ENCODE assay signal across 29 cellular contexts in genomic region chr5:102931085-102931484, GRCh38.
DNase-seq lines count a peak whose midpoint lies in the region; ATAC-seq lines count a peak whose summit lies in the region.
"Had no signal": no experiment of that assay in that cellular context is flagged by ENCODE, and none has a peak within 500 bp of the region (broad histone marks: within the 10 kb centered on the region; RNA-seq: fewer than 3 reads in every experiment).

No MANE protein-coding gene starts in this region.

- H3K36me3 ChIP-seq in aorta (ENCODE audit: control insufficient read depth in 1 of 2, insufficient read depth in 2 of 2, low read length in 1 of 2): peaks cover 0 to 2% of the 10 kb centered on the region in 2 donors
- H3K36me3 ChIP-seq: ovary had no signal

- H3K9me3 Mint-ChIP-seq in activated T-helper 2 cell treated with anti-CD3 and anti-CD28 coated beads, Interferon-gamma antibody, Interleukin-2, Interleukin-4, amounts not matched to agents 10 μg/mL and 5 μg/mL and 100 μg/mL, durations not matched to agents 14 hours and 24 hours and 36 hours: no peaks in the 10 kb centered on the region
- H3K9me3 Mint-ChIP-seq: activated B cell treated with CpG ODN at 0.5 μM for 24 hours; brain; nephron; stimulated activated naive B cell treated with anti-CD40 and anti-IgM and Interleukin-4, amounts not matched to agents 10 μg/mL and 1 μg/mL and 100 μg/mL, for 72 hours had no signal

- peaks cover 5% of the 10 kb centered on the region in 2 donors for H3K4me1 ChIP-seq in aorta (ENCODE audit: control insufficient read depth in 1 of 2, insufficient read depth in 2 of 2, low read length in 2 of 2)
- H3K4me1 ChIP-seq: Caco-2, gastroesophageal sphincter had no signal

- H3K9me3 ChIP-seq in aorta (ENCODE audit: control insufficient read depth, low read length): no peaks in the 10 kb centered on the region
- H3K9me3 ChIP-seq: Caco-2, gastroesophageal sphincter, ovary had no signal

- H3K4me1 Mint-ChIP-seq in activated T-helper 2 cell treated with anti-CD3 and anti-CD28 coated beads, Interferon-gamma antibody, Interleukin-2, Interleukin-4, amounts not matched to agents 10 μg/mL and 5 μg/mL and 100 μg/mL, durations not matched to agents 14 hours and 24 hours and 36 hours (ENCODE audit: low read depth): peaks cover 6% of the 10 kb centered on the region
- H3K4me1 Mint-ChIP-seq: activated B cell treated with CpG ODN at 0.5 μM for 24 hours; stimulated activated naive B cell treated with anti-CD40 and anti-IgM and Interleukin-4, amounts not matched to agents 10 μg/mL and 1 μg/mL and 100 μg/mL, for 72 hours had no signal

- DNase-seq in left cardiac atrium (no peak), left ventricle myocardium superior (no peak), aorta (no peak), NCI-H446 treated with DMSO at 0.1 percent for 48 hours (lab: John Stamatoyannopoulos, UW) (no peak), mesenteric fat pad (ENCODE audit: low spot score) (no peak)
- DNase-seq in activated T-helper 2 cell treated with anti-CD3 and anti-CD28 coated beads, Interferon-gamma antibody, Interleukin-2, Interleukin-4, amounts not matched to agents 10 μg/mL and 5 μg/mL and 100 μg/mL, durations not matched to agents 14 hours and 24 hours and 36 hours (ENCODE audit: low spot score): no peak
- DNase-seq: activated B cell treated with CpG ODN at 0.5 μM for 24 hours; activated CD4-positive, alpha-beta T cell treated with anti-CD3 and anti-CD28 coated beads, Interleukin-2, amount 50 U/mL, for 48 hours; activated naive CD4-positive, alpha-beta T cell treated with Interleukin-2 at 50 U/mL for 16 hours; activated T-cell treated with anti-CD3 and anti-CD28 coated beads, Interleukin-2, amount 50 U/mL, for 48 hours; Caco-2; cerebellar nuclear complex; DMS53; HCEC 1CT; KG1; NCI-H2029; NCI-H526; NK-92 treated with Interleukin-12 subunit alpha and Interleukin-12 subunit beta, amount 100 ng/mL, for 24 hours; ovary; small intestine; stimulated activated naive B cell treated with anti-CD40 and anti-IgM and Interleukin-4, amounts not matched to agents 10 μg/mL and 1 μg/mL and 100 μg/mL, for 72 hours had no signal

- H3K36me3 Mint-ChIP-seq in activated T-helper 2 cell treated with anti-CD3 and anti-CD28 coated beads, Interferon-gamma antibody, Interleukin-2, Interleukin-4, amounts not matched to agents 10 μg/mL and 5 μg/mL and 100 μg/mL, durations not matched to agents 14 hours and 24 hours and 36 hours (ENCODE audit: low read depth): peaks cover 5% of the 10 kb centered on the region

- no peak overlapping the region for H3K4me3 Mint-ChIP-seq in activated T-helper 2 cell treated with anti-CD3 and anti-CD28 coated beads, Interferon-gamma antibody, Interleukin-2, Interleukin-4, amounts not matched to agents 10 μg/mL and 5 μg/mL and 100 μg/mL, durations not matched to agents 14 hours and 24 hours and 36 hours (ENCODE audit: low read depth)
- H3K4me3 Mint-ChIP-seq: activated B cell treated with CpG ODN at 0.5 μM for 24 hours; brain; nephron; stimulated activated naive B cell treated with anti-CD40 and anti-IgM and Interleukin-4, amounts not matched to agents 10 μg/mL and 1 μg/mL and 100 μg/mL, for 72 hours had no signal

- peak overlapping the region in 1 of 2 donors; percentile 43 for H3K27ac ChIP-seq in aorta (ENCODE audit: low read depth in 1 of 2, low read length in 2 of 2)
- H3K27ac ChIP-seq: C4-2B, gastroesophageal sphincter, hepatocyte, SK-N-MC had no signal

- 5 to 10% methylated on average over 5 of the region's 5 CpGs for WGBS in aorta, 2 donors

- ATAC-seq in left cardiac atrium (peak; percentile 17 to 26), left ventricle myocardium superior (no peak), HG02870 (IDR thresholded peaks at IDR 0.05; ENCODE audit: unreplicated experiment) (peak; percentile 61), aorta (ENCODE audit: low FRiP score) (peak; percentile 69), GM21737 (IDR thresholded peaks at IDR 0.05; ENCODE audit: unreplicated experiment) (no peak)
- ATAC-seq: gastroesophageal sphincter; stimulated activated naive B cell treated with anti-CD40 and anti-IgM and Interleukin-4, amounts not matched to agents 10 μg/mL and 1 μg/mL and 100 μg/mL, for 72 hours had no signal

- H3K27me3 ChIP-seq in aorta (ENCODE audit: control insufficient read depth in 1 of 2, insufficient read depth in 2 of 2, low read length in 1 of 2): no peaks in the 10 kb centered on the region
- H3K27me3 ChIP-seq: gastroesophageal sphincter, hepatocyte, ovary had no signal

- H3K4me3 ChIP-seq in aorta (ENCODE audit: low read length in 2 of 2): peak overlapping the region in 1 of 2 donors; percentile 6
- H3K4me3 ChIP-seq: gastroesophageal sphincter, hepatocyte, ovary, SK-N-MC had no signal

- intact Hi-C loops in left cardiac atrium (cut with DNase I) (no loop called here), left ventricle myocardium superior (cut with micrococcal nuclease) (no loop called here), aorta (cut with DNase I) (loop anchor here in 1 of 2 donors (5.0 kb wide), 1 partner anchor 49 kb away; no protein-coding TSS in a partner anchor)
- intact Hi-C loops in activated T-helper 2 cell treated with anti-CD3 and anti-CD28 coated beads, Interferon-gamma antibody, Interleukin-2, Interleukin-4, amounts not matched to agents 10 μg/mL and 5 μg/mL and 100 μg/mL, durations not matched to agents 14 hours and 24 hours and 36 hours (cut with micrococcal nuclease): no loop called here

- peak overlapping the region; percentile 5 for H3K27ac Mint-ChIP-seq in activated T-helper 2 cell treated with anti-CD3 and anti-CD28 coated beads, Interferon-gamma antibody, Interleukin-2, Interleukin-4, amounts not matched to agents 10 μg/mL and 5 μg/mL and 100 μg/mL, durations not matched to agents 14 hours and 24 hours and 36 hours
- H3K27ac Mint-ChIP-seq: activated B cell treated with CpG ODN at 0.5 μM for 24 hours; stimulated activated naive B cell treated with anti-CD40 and anti-IgM and Interleukin-4, amounts not matched to agents 10 μg/mL and 1 μg/mL and 100 μg/mL, for 72 hours had no signal

- no peaks in the 10 kb centered on the region for H3K27me3 Mint-ChIP-seq in activated T-helper 2 cell treated with anti-CD3 and anti-CD28 coated beads, Interferon-gamma antibody, Interleukin-2, Interleukin-4, amounts not matched to agents 10 μg/mL and 5 μg/mL and 100 μg/mL, durations not matched to agents 14 hours and 24 hours and 36 hours (ENCODE audit: low read depth)
- H3K27me3 Mint-ChIP-seq: activated B cell treated with CpG ODN at 0.5 μM for 24 hours; brain; stimulated activated naive B cell treated with anti-CD40 and anti-IgM and Interleukin-4, amounts not matched to agents 10 μg/mL and 1 μg/mL and 100 μg/mL, for 72 hours had no signal

Comparison
In these comparisons a context has a peak if more than half of its experiments do, and no peak if none do; other contexts are left out.
1. ATAC-seq: peak in left cardiac atrium (2 of 2), HG02870 (single experiment) and aorta (single experiment); none in left ventricle myocardium superior (single experiment) and GM21737 (single experiment).